In the genomic region with DNA sequence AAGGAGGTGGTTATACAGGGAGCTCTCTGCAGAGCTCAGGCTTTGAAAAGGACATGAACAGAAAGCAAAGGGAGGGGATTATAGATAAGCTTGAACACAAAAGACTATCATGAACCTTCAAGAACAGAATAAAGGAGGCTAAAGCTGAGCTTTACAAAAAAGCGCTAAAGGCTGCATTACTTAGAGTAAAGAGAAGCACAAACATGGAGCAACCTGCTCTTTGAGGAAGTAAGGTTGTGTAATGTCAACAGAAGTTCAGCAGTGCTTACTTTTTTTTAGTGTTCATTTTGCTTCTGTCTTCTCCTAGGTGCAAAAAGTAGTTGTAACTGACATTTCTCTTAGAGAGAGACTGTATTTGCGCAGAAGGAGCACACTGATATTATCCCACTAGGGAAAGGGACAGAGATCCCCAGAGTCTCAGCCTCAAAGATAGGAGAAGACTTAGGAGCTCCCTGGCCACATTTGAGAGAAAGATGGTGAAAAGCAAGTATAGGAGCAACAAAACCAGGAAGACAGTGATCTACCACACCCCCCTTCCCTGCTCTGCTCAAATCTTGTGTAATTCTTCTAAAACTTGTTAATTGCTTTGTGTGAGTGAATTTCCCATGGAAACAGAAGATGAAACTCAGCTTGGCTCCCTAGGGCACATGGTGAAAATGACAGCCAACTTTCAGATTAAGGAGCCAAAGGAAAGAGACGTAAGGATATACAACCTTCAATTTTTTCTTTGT, we compare ENCODE assay signal across 22 cellular contexts. TPM values are rescaled to one million over a fixed set of nuclear protein-coding genes. Genes with fewer than 3 reads are reported as not detected.
A peak's percentile ranks its signal among the peaks of the same experiment; 100 is the strongest.
DNase-seq lines count a peak whose midpoint lies in the region; ATAC-seq, FAIRE-seq and TF ChIP-seq lines count a peak whose summit lies in the region.
"Had no signal": no experiment of that assay in that cellular context is flagged by ENCODE, and none has a peak within 500 bp of the region (broad histone marks: within the 10 kb centered on the region; RNA-seq: fewer than 3 reads in every experiment).

No MANE protein-coding gene starts in this region.

- H3K9me3 ChIP-seq in HepG2 (ENCODE audit: low read length): no peaks in the 10 kb centered on the region
- no peaks in the 10 kb centered on the region for H3K9me3 ChIP-seq in CD4-positive, alpha-beta memory T cell (ENCODE audit: control insufficient read depth in 1 of 2, low read length in 2 of 2)
- H3K9me3 ChIP-seq: MG63, sigmoid colon had no signal

- H2AFZ ChIP-seq in HepG2 (ENCODE audit: low read length): no peak overlapping the region

- H3K4me1 Mint-ChIP-seq in CD4-positive, alpha-beta memory T cell: no peaks in the 10 kb centered on the region

- H4K20me1 ChIP-seq in HepG2 (ENCODE audit: insufficient read depth, low read length): no peaks in the 10 kb centered on the region

- intact Hi-C loops in HepG2 (cut with micrococcal nuclease; ENCODE audit: unreplicated experiment): no loop called here
- intact Hi-C loops in CD4-positive, alpha-beta memory T cell (cut with micrococcal nuclease): no loop called here

- in situ Hi-C loops in HepG2 (cut with HindIII; ENCODE audit: extremely low pct_ligation_motif_present, low pct_unique_long_range_greater_than_20kb): no loop called here

- peaks cover 0 to 5% of the 10 kb centered on the region in 2 experiments; a peak in 1 of 5 replicates for H3K27me3 ChIP-seq in HepG2 (ENCODE audit: control insufficient read depth in 1 of 2, insufficient read depth in 2 of 2, low read length in 2 of 2)
- H3K27me3 ChIP-seq in CD4-positive, alpha-beta memory T cell (ENCODE audit: insufficient read depth, low read length): no peaks in the 10 kb centered on the region
- H3K27me3 ChIP-seq: MG63, sigmoid colon had no signal

- no peak for ATAC-seq in HepG2
- no peak for ATAC-seq in SK-N-SH treated with all-trans-retinoic acid at 6 μM for 48 hours
- no peak for ATAC-seq in HG03025 (IDR thresholded peaks at IDR 0.05; ENCODE audit: low FRiP score, unreplicated experiment)
- ATAC-seq: T-helper 17 cell had no signal

- no peak overlapping the region for H3K4me2 ChIP-seq in HepG2 (ENCODE audit: low read depth, low read length)

- H3K9ac ChIP-seq in HepG2 (ENCODE audit: insufficient read depth, low read depth, low read length): no peak overlapping the region

- no peaks in the 10 kb centered on the region for H3K4me1 ChIP-seq in HepG2 (ENCODE audit: insufficient read depth, low read length)
- H3K4me1 ChIP-seq in CD4-positive, alpha-beta memory T cell (ENCODE audit: insufficient read depth, low read length): no peaks in the 10 kb centered on the region
- H3K4me1 ChIP-seq: sigmoid colon had no signal

- POLR2A ChIA-PET in HepG2 (lab: Yijun Ruan, JAX): no interaction called here
- POLR2A ChIA-PET in CD4-positive, alpha-beta memory T cell (lab: Charles Lee; ENCODE audit: partially characterized antibody): no interaction called here

- H3K4me3 Mint-ChIP-seq in CD4-positive, alpha-beta memory T cell: no peak overlapping the region
- H3K4me3 Mint-ChIP-seq: T-helper 17 cell had no signal

- peaks cover 2 to 13% of the 10 kb centered on the region in 2 donors for H3K27me3 Mint-ChIP-seq in CD4-positive, alpha-beta memory T cell

- no TSS peak for BruUV-seq in HepG2 (replicated peaks; lab: Mats Ljungman, UMichigan)

- 52% methylated on average over 3 of the region's 3 CpGs for WGBS in HepG2 (ENCODE audit: low lambda C conversion rate)

- TF ChIP-seq RAD21 in HepG2 (CRISPR knock-in tag; IDR thresholded peaks at IDR 0.05): no peak

- H3K79me2 ChIP-seq in HepG2 (ENCODE audit: insufficient read depth, low read length): no peaks in the 10 kb centered on the region

- no peak for TF ChIP-seq CTCF in HepG2 (CRISPR knock-in tag; IDR thresholded peaks at IDR 0.05)

- H3K36me3 ChIP-seq in HepG2 (replicated peaks in 1 of 2; ENCODE audit: control insufficient read depth in 1 of 2, insufficient read depth in 2 of 2, low read length in 2 of 2): no peaks in the 10 kb centered on the region
- no peaks in the 10 kb centered on the region for H3K36me3 ChIP-seq in CD4-positive, alpha-beta memory T cell (ENCODE audit: insufficient read depth, low read length)
- H3K36me3 ChIP-seq: MG63, sigmoid colon had no signal

- no peak for TF ChIP-seq POLR2A in HepG2 (IDR thresholded peaks at IDR 0.05; ENCODE audit: insufficient read depth in 1 of 2, low read depth in 2 of 2, low read length in 2 of 2)

- DNase-seq in Kasumi-1 (lab: John Stamatoyannopoulos, UW): peak; percentile 83 to 85
- peak; percentile 93 for DNase-seq in SKM-1 (lab: John Stamatoyannopoulos, UW; ENCODE audit: unreplicated experiment)
- no peak for DNase-seq in HepG2 (ENCODE audit: low spot score)
- DNase-seq in CD4-positive, alpha-beta memory T cell: no peak
- no peak for DNase-seq in COLO829 (ENCODE audit: low spot score)
- DNase-seq: activated CD4-positive, alpha-beta T cell treated with anti-CD3 and anti-CD28 coated beads, Interleukin-2, amount 50 U/mL, for 48 hours; activated gamma-delta T cell; amygdala; central memory CD4-positive, alpha-beta T cell; glutamatergic neuron; MG63; NCI-H187; NCI-H446 treated with DMSO at 0.1 percent for 48 hours; SHP77; sigmoid colon; stimulated activated naive CD4-positive, alpha-beta T cell; T-helper 17 cell had no signal

- H3K27ac Mint-ChIP-seq in CD4-positive, alpha-beta memory T cell: no peak overlapping the region
- H3K27ac Mint-ChIP-seq: T-helper 17 cell had no signal

- H3K9me3 Mint-ChIP-seq in CD4-positive, alpha-beta memory T cell: no peaks in the 10 kb centered on the region

- no peak overlapping the region for H3K27ac ChIP-seq in HepG2 (ENCODE audit: extremely low read length, insufficient read depth, low read length)
- no peak overlapping the region for H3K27ac ChIP-seq in CD4-positive, alpha-beta memory T cell (ENCODE audit: low read depth, low read length)
- H3K27ac ChIP-seq: sigmoid colon, VCaP had no signal

- CTCF ChIA-PET in HepG2 (lab: Yijun Ruan, JAX; ENCODE audit: low intra/inter-chr PET ratio, low total read pairs): no interaction called here
- CTCF ChIA-PET in CD4-positive, alpha-beta memory T cell (lab: Charles Lee; ENCODE audit: partially characterized antibody): no interaction called here

- no peak for FAIRE-seq in HepG2 (lab: Jason Lieb, UNC)
- FAIRE-seq: D721Med, G401.6 had no signal

- H3K4me3 ChIP-seq in HepG2 (replicated peaks in 1 of 3; ENCODE audit: insufficient read depth in 1 of 3, low read depth in 2 of 3, low read length in 3 of 3): no peak overlapping the region
- H3K4me3 ChIP-seq in CD4-positive, alpha-beta memory T cell (ENCODE audit: low read length in 2 of 2): no peak overlapping the region
- H3K4me3 ChIP-seq: MG63, sigmoid colon had no signal

- TF ChIP-seq EP300 in HepG2 (IDR thresholded peaks at IDR 0.05; ENCODE audit: low read depth in 2 of 2, low read length in 2 of 2) (no peak), HepG2 (CRISPR knock-in tag; IDR thresholded peaks at IDR 0.05; ENCODE audit: borderline replicate concordance) (no peak)

- no peaks in the 10 kb centered on the region for H3K36me3 Mint-ChIP-seq in CD4-positive, alpha-beta memory T cell

RNA-seq across cellular contexts. Expression of a gene that starts 54.7 kb away (rescaled TPM):
- 33.4 and 38.0 TPM in 2 replicates for total RNA-seq in HepG2 (2016; rRNA removed; fragmentation: Illumina TruSeq; extraction: Trizol)
- 11.0 and 12.1 TPM in 2 replicates for total RNA-seq in HepG2 (2016; cell fraction: cytosol; rRNA removed; fragmentation: Illumina TruSeq; extraction: Trizol; ENCODE audit: low read depth)
- 36.8 and 38.6 TPM in 2 replicates for total RNA-seq in HepG2 (2016; cell fraction: insoluble cytoplasmic fraction; rRNA removed; fragmentation: Illumina TruSeq; extraction: Trizol)
- 23.6 and 28.2 TPM in 2 replicates for total RNA-seq in HepG2 (2016; cell fraction: membrane; rRNA removed; fragmentation: Illumina TruSeq; extraction: Trizol)
- total RNA-seq in HepG2 (2016; cell fraction: nucleus; rRNA removed; fragmentation: Illumina TruSeq; extraction: Trizol): 43.9 and 45.3 TPM in 2 replicates
- 6.6 and 7.1 TPM in 2 replicates for polyA plus RNA-seq in HepG2 (2011; rRNA removed)
- polyA plus RNA-seq in HepG2 (2011; cell fraction: cytosol; rRNA removed): 4.1 and 6.0 TPM in 2 replicates
- 5.6 and 6.7 TPM in 2 replicates for polyA plus RNA-seq in HepG2 (2011; cell fraction: nucleus; rRNA removed)
- polyA plus RNA-seq in HepG2 (2012): 10.0 and 10.9 TPM in 2 replicates
- polyA plus RNA-seq in HepG2 (2016; cell fraction: cytosol; fragmentation: Illumina TruSeq; extraction: Trizol; ENCODE audit: low read depth): 1.2 and 1.3 TPM in 2 replicates
- 22.8 and 23.8 TPM in 2 replicates for polyA plus RNA-seq in HepG2 (2016; cell fraction: insoluble cytoplasmic fraction; fragmentation: Illumina TruSeq; extraction: Trizol; ENCODE audit: low read depth)
- polyA plus RNA-seq in HepG2 (2016; cell fraction: membrane; fragmentation: Illumina TruSeq; extraction: Trizol; ENCODE audit: low read depth): 3.5 and 3.9 TPM in 2 replicates
- 28.1 and 37.6 TPM in 2 replicates for polyA plus RNA-seq in HepG2 (2016; cell fraction: nucleus; fragmentation: Illumina TruSeq; extraction: Trizol; ENCODE audit: insufficient read depth, low read depth)
- 13.2 and 38.2 TPM in 2 replicates for polyA minus RNA-seq in HepG2 (2011; rRNA and poly(A)+ RNA removed; ENCODE audit: low replicate concordance)
- 9.9 and 12.2 TPM in 2 replicates for polyA minus RNA-seq in HepG2 (2011; cell fraction: cytosol; rRNA and poly(A)+ RNA removed)
- 31.5 and 45.8 TPM in 2 replicates for polyA minus RNA-seq in HepG2 (2011; cell fraction: nucleus; rRNA and poly(A)+ RNA removed)
- total RNA-seq in CD4-positive, alpha-beta memory T cell: 10 to 100 TPM; 29.4 to 35.7 TPM
- 10 to 100 TPM; 14.3 to 15.2 TPM for polyA plus RNA-seq in CD4-positive, alpha-beta memory T cell

RNA-seq across cellular contexts. Expression of a gene that starts 54.9 kb away (rescaled TPM):
- 1.2 and 1.4 TPM in 2 replicates for total RNA-seq in HepG2 (2016; rRNA removed; fragmentation: Illumina TruSeq; extraction: Trizol)
- total RNA-seq in HepG2 (2016; cell fraction: cytosol; rRNA removed; fragmentation: Illumina TruSeq; extraction: Trizol; ENCODE audit: low read depth): 1.1 and 1.3 TPM in 2 replicates
- total RNA-seq in HepG2 (2016; cell fraction: insoluble cytoplasmic fraction; rRNA removed; fragmentation: Illumina TruSeq; extraction: Trizol): 0.74 and 1.2 TPM in 2 replicates
- 0.34 and 0.49 TPM in 2 replicates for total RNA-seq in HepG2 (2016; cell fraction: membrane; rRNA removed; fragmentation: Illumina TruSeq; extraction: Trizol)
- 2.2 and 2.3 TPM in 2 replicates for total RNA-seq in HepG2 (2016; cell fraction: nucleus; rRNA removed; fragmentation: Illumina TruSeq; extraction: Trizol)
- 0.69 and 0.91 TPM in 2 replicates for polyA plus RNA-seq in HepG2 (2011; rRNA removed)
- 0.16 and 0.24 TPM in 2 replicates for polyA plus RNA-seq in HepG2 (2011; cell fraction: cytosol; rRNA removed)
- 1.3 and 1.7 TPM in 2 replicates for polyA plus RNA-seq in HepG2 (2011; cell fraction: nucleus; rRNA removed)
- 0.71 and 1.9 TPM in 2 replicates for polyA plus RNA-seq in HepG2 (2012)
- polyA plus RNA-seq in HepG2 (2016; cell fraction: cytosol; fragmentation: Illumina TruSeq; extraction: Trizol; ENCODE audit: low read depth): 0.03 TPM in 2 replicates
- 0.59 and 0.84 TPM in 2 replicates for polyA plus RNA-seq in HepG2 (2016; cell fraction: insoluble cytoplasmic fraction; fragmentation: Illumina TruSeq; extraction: Trizol; ENCODE audit: low read depth)
- polyA plus RNA-seq in HepG2 (2016; cell fraction: membrane; fragmentation: Illumina TruSeq; extraction: Trizol; ENCODE audit: low read depth): 0.07 and 0.14 TPM in 2 replicates
- 2.0 and 3.5 TPM in 2 replicates for polyA plus RNA-seq in HepG2 (2016; cell fraction: nucleus; fragmentation: Illumina TruSeq; extraction: Trizol; ENCODE audit: insufficient read depth, low read depth)
- polyA minus RNA-seq in HepG2 (2011; rRNA and poly(A)+ RNA removed; ENCODE audit: low replicate concordance): 0.14 and 0.40 TPM in 2 replicates
- not detected in 2 replicates for polyA minus RNA-seq in HepG2 (2011; cell fraction: cytosol; rRNA and poly(A)+ RNA removed)
- polyA minus RNA-seq in HepG2 (2011; cell fraction: nucleus; rRNA and poly(A)+ RNA removed): 1.8 and 3.5 TPM in 2 replicates
- total RNA-seq in CD4-positive, alpha-beta memory T cell: 1 to 10 TPM; 5.7 to 7.1 TPM
- 1 to 10 TPM; 1.3 to 2.1 TPM for polyA plus RNA-seq in CD4-positive, alpha-beta memory T cell

Comparison
In these comparisons a context has a peak if more than half of its experiments do, and no peak if none do; other contexts are left out.
1. DNase-seq: peak in Kasumi-1 (2 of 2) and SKM-1 (single experiment); none in HepG2 (single experiment), CD4-positive, alpha-beta memory T cell (0 of 5) and COLO829 (single experiment).